Comparison of ENCODE assay signal across 8 cellular contexts in genomic region chr10:132685121-132685891, GRCh38.
DNase-seq lines count a peak whose midpoint lies in the region; ATAC-seq and TF ChIP-seq lines count a peak whose summit lies in the region.

No MANE protein-coding gene starts in this region.

- no peak overlapping the region for H2AFZ ChIP-seq in OCI-LY7 (ENCODE audit: low read length)

- intact Hi-C loops in OCI-LY7 (cut with micrococcal nuclease; ENCODE audit: unreplicated experiment) (no loop called here), esophagus muscularis mucosa (cut with DNase I) (no loop called here), esophagus squamous epithelium (cut with DNase I) (no loop called here)

- H3K36me3 ChIP-seq in OCI-LY7 (ENCODE audit: insufficient read depth, low read length) (no peaks in the 10 kb centered on the region), esophagus muscularis mucosa (peaks cover 0 to 11% (median 6%) of the 10 kb centered on the region in 4 donors), esophagus squamous epithelium (peaks cover 0 to 8% (median 0%) of the 10 kb centered on the region in 3 donors)

- no peaks in the 10 kb centered on the region; the same call in 1 of the 2 replicates for H4K20me1 ChIP-seq in OCI-LY7 (ENCODE audit: insufficient read depth, low read length)

- POLR2A ChIA-PET in OCI-LY7 (lab: Charles Lee): no interaction called here

- no peaks in the 10 kb centered on the region for H3K27me3 Mint-ChIP-seq in natural killer cell treated with Interleukin-12 subunit alpha and Interleukin-12 subunit beta and Interleukin-15 and Interleukin-18, amount 100 ng/mL, for 72 hours

- TF ChIP-seq EP300 in esophagus muscularis mucosa (IDR thresholded peaks at IDR 0.05): peak; percentile 54

- H3K27ac ChIP-seq in OCI-LY7 (ENCODE audit: low read depth, low read length, poor library complexity, severe bottlenecking): no peak overlapping the region
- peak overlapping the region; percentile 44 to 62 (median 57) for H3K27ac ChIP-seq in esophagus muscularis mucosa (replicated peaks in 1 of 4)
- peak overlapping the region in 2 of 4 donors; percentile 24 to 33 for H3K27ac ChIP-seq in esophagus squamous epithelium

- H3K4me3 Mint-ChIP-seq in natural killer cell treated with Interleukin-12 subunit alpha and Interleukin-12 subunit beta and Interleukin-15 and Interleukin-18, amount 100 ng/mL, for 72 hours: no peak overlapping the region

- no TSS peak for BruUV-seq in OCI-LY7 (replicated peaks; lab: Mats Ljungman, UMichigan)

- H3K9me2 ChIP-seq in OCI-LY7 (ENCODE audit: insufficient read depth, low read length): no peaks in the 10 kb centered on the region

- H3K4me1 Mint-ChIP-seq in natural killer cell treated with Interleukin-12 subunit alpha and Interleukin-12 subunit beta and Interleukin-15 and Interleukin-18, amount 100 ng/mL, for 72 hours (ENCODE audit: low read depth in 2 of 2): peaks cover 30 to 42% of the 10 kb centered on the region in 2 donors

- TF ChIP-seq CTCF in OCI-LY7 (conservative IDR thresholded peaks at IDR 0.05; ENCODE audit: low read length): no peak
- TF ChIP-seq CTCF in esophagus muscularis mucosa (IDR thresholded peaks at IDR 0.05): no peak
- no peak for TF ChIP-seq CTCF in esophagus squamous epithelium (IDR thresholded peaks at IDR 0.05)

- H3K9me3 Mint-ChIP-seq in natural killer cell treated with Interleukin-12 subunit alpha and Interleukin-12 subunit beta and Interleukin-15 and Interleukin-18, amount 100 ng/mL, for 72 hours: no peaks in the 10 kb centered on the region

- CTCF ChIA-PET in OCI-LY7 (lab: Charles Lee; ENCODE audit: unreplicated experiment): interaction anchor here (1.1 kb wide), 1 partner anchor 218 kb away, joined by 8 read pairs; no protein-coding TSS in a partner anchor

- H3K4me2 ChIP-seq in OCI-LY7 (ENCODE audit: low read length): no peak overlapping the region

- H3K27me3 ChIP-seq in esophagus muscularis mucosa (no peaks in the 10 kb centered on the region), esophagus squamous epithelium (no peaks in the 10 kb centered on the region)

- DNase-seq in OCI-LY7 (ENCODE audit: low spot score) (peak; percentile 3), esophagus muscularis mucosa (ENCODE audit: extremely low spot score) (no peak), NCI-H2227 treated with DMSO at 0.1 percent for 48 hours (lab: John Stamatoyannopoulos, UW) (no peak), esophagus squamous epithelium (lab: John Stamatoyannopoulos, UW) (no peak)
- DNase-seq in natural killer cell treated with Interleukin-12 subunit alpha and Interleukin-12 subunit beta and Interleukin-15 and Interleukin-18, amount 100 ng/mL, for 72 hours (ENCODE audit: low spot score): peak; percentile 23
- DNase-seq in NK-92 treated with Interleukin-12 subunit alpha and Interleukin-12 subunit beta, amount 100 ng/mL, for 24 hours (lab: John Stamatoyannopoulos, UW): no peak

- TF ChIP-seq POLR2A in esophagus muscularis mucosa (IDR thresholded peaks at IDR 0.05; ENCODE audit: low read depth) (no peak), esophagus squamous epithelium (IDR thresholded peaks at IDR 0.05) (no peak)

- ATAC-seq in GM18868 (IDR thresholded peaks at IDR 0.05; ENCODE audit: unreplicated experiment) (peak; percentile 48), GM21825 (IDR thresholded peaks at IDR 0.05; ENCODE audit: unreplicated experiment) (no peak)
- peak in 1 of 2 donors; percentile 51 for ATAC-seq in natural killer cell treated with Interleukin-12 subunit alpha and Interleukin-12 subunit beta and Interleukin-15 and Interleukin-18, amount 100 ng/mL, for 72 hours

- H3K4me1 ChIP-seq in OCI-LY7 (ENCODE audit: insufficient read depth, low read length, poor library complexity, severe bottlenecking): no peaks in the 10 kb centered on the region
- peaks cover 3 to 35% (median 30%) of the 10 kb centered on the region in 4 donors for H3K4me1 ChIP-seq in esophagus muscularis mucosa
- peaks cover 0 to 25% (median 9%) of the 10 kb centered on the region in 3 donors for H3K4me1 ChIP-seq in esophagus squamous epithelium

- H3K4me3 ChIP-seq in OCI-LY7 (ENCODE audit: low read depth, low read length, poor library complexity, severe bottlenecking): no peak overlapping the region
- peak overlapping the region in 1 of 4 donors; percentile 23 for H3K4me3 ChIP-seq in esophagus muscularis mucosa
- no peak overlapping the region for H3K4me3 ChIP-seq in esophagus squamous epithelium

- H3K79me2 ChIP-seq in OCI-LY7 (ENCODE audit: insufficient read depth, low read depth, low read length): no peaks in the 10 kb centered on the region

- H3K36me3 Mint-ChIP-seq in natural killer cell treated with Interleukin-12 subunit alpha and Interleukin-12 subunit beta and Interleukin-15 and Interleukin-18, amount 100 ng/mL, for 72 hours: no peaks in the 10 kb centered on the region

- H3K27ac Mint-ChIP-seq in natural killer cell treated with Interleukin-12 subunit alpha and Interleukin-12 subunit beta and Interleukin-15 and Interleukin-18, amount 100 ng/mL, for 72 hours: peak overlapping the region; percentile 51 to 58

- WGBS in esophagus muscularis mucosa: 52% methylated on average over 32 of the region's 32 CpGs
- WGBS in esophagus squamous epithelium, 2 donors: 33 to 53% methylated on average over 23 to 28 of the region's 32 CpGs

- H3K9me3 ChIP-seq in OCI-LY7 (ENCODE audit: low read length): no peaks in the 10 kb centered on the region
- no peaks in the 10 kb centered on the region for H3K9me3 ChIP-seq in esophagus muscularis mucosa
- H3K9me3 ChIP-seq in esophagus squamous epithelium: no peaks in the 10 kb centered on the region

Comparison
In these comparisons a context has a peak if more than half of its experiments do, and no peak if none do; other contexts are left out.
1. DNase-seq: peak in OCI-LY7 (single experiment) and natural killer cell treated with Interleukin-12 subunit alpha and Interleukin-12 subunit beta and Interleukin-15 and Interleukin-18, amount 100 ng/mL, for 72 hours (single experiment); none in esophagus muscularis mucosa (single experiment), NCI-H2227 treated with DMSO at 0.1 percent for 48 hours (single experiment), NK-92 treated with Interleukin-12 subunit alpha and Interleukin-12 subunit beta, amount 100 ng/mL, for 24 hours (single experiment) and esophagus squamous epithelium (single experiment).